9 cellular contexts compared by ENCODE assay signal in genomic region chr11:77776455-77776854, GRCh38. TPM values are rescaled to one million over a fixed set of nuclear protein-coding genes. Genes with fewer than 3 reads are reported as not detected.
DNase-seq lines count a peak whose midpoint lies in the region; ATAC-seq and TF ChIP-seq lines count a peak whose summit lies in the region.
"Had no signal": no experiment of that assay in that cellular context is flagged by ENCODE, and none has a peak within 500 bp of the region (broad histone marks: within the 10 kb centered on the region; RNA-seq: fewer than 3 reads in every experiment).

No MANE protein-coding gene starts in this region.

- H3K4me1 Mint-ChIP-seq in Caco-2 (ENCODE audit: low read depth, unreplicated experiment), result peaks cover 34% of the 10 kb centered on the region

- peaks cover 21% of the 10 kb centered on the region for H3K4me1 ChIP-seq in Caco-2

- no peaks in the 10 kb centered on the region for H3K9me3 ChIP-seq in Caco-2

- peaks cover 3% of the 10 kb centered on the region; the same call in 1 of the 2 replicates for H3K36me3 ChIP-seq in Caco-2 (ENCODE audit: control insufficient read depth, insufficient read depth, low read length)

- peak; percentile 49 to 73 for TF ChIP-seq CTCF in Caco-2 (IDR thresholded peaks at IDR 0.05; ENCODE audit: insufficient read depth in 1 of 2, low read depth in 1 of 2, low read length in 1 of 2, severe bottlenecking in 1 of 2, unreplicated experiment in 1 of 2)

- BruUV-seq in Caco-2 (replicated peaks; lab: Mats Ljungman, UMichigan), result no TSS peak

- H3K9me3 Mint-ChIP-seq in Caco-2 (ENCODE audit: unreplicated experiment), result no peaks in the 10 kb centered on the region

- POLR2A ChIA-PET in Caco-2 (lab: Charles Lee), result interaction anchor here (0.8 kb wide), 1 partner anchor 218 kb away, joined by 9 read pairs; the partner anchor contains the start of gene INTS4

- H3K4me3 Mint-ChIP-seq in Caco-2 (ENCODE audit: unreplicated experiment), result no peak overlapping the region

- H3K27me3 Mint-ChIP-seq in Caco-2 (ENCODE audit: insufficient read depth, unreplicated experiment), result no peaks in the 10 kb centered on the region

- H3K4me3 ChIP-seq in Caco-2 (ENCODE audit: low read depth, low read length), result no peak overlapping the region
- H3K4me3 ChIP-seq: coronary artery had no signal

- peaks cover 34% of the 10 kb centered on the region for H3K36me3 Mint-ChIP-seq in Caco-2 (ENCODE audit: insufficient read depth, unreplicated experiment)

- CTCF ChIA-PET in Caco-2 (lab: Charles Lee), result interaction anchor here (0.7 to 1.4 kb wide), 6 partner anchors 43 to 452 kb away, joined by 3 to 11 read pairs (median 4); partner anchors contain the start of gene INTS4

- peak in 1 of 2 experiments; percentile 46 for DNase-seq in Caco-2
- DNase-seq in HT1080 (ENCODE audit: low read depth), result peak; percentile 19
- peak; percentile 56 for DNase-seq in SK-MEL-5 (ENCODE audit: low read depth, low spot score)
- DNase-seq in left kidney (ENCODE audit: low read depth, low spot score), result peak; percentile 17
- DNase-seq in COLO829 (ENCODE audit: low spot score), result no peak
- no peak for DNase-seq in putamen (ENCODE audit: low spot score)
- DNase-seq in 8988T, result no peak

- no peak for ATAC-seq in HG03108 (IDR thresholded peaks at IDR 0.05; ENCODE audit: unreplicated experiment)

- H3K27me3 ChIP-seq in Caco-2 (replicated peaks; ENCODE audit: control insufficient read depth, insufficient read depth, low read length), result no peaks in the 10 kb centered on the region

- intact Hi-C loops in Caco-2 (cut with micrococcal nuclease; ENCODE audit: unreplicated experiment), result loop anchor here (1.0 to 10.0 kb wide), 4 partner anchors 43 to 269 kb away; no protein-coding TSS in a partner anchor

- no peak overlapping the region for H3K27ac Mint-ChIP-seq in Caco-2 (ENCODE audit: unreplicated experiment)

- in situ Hi-C loops in SK-MEL-5 (cut with HindIII; ENCODE audit: low pct_unique_long_range_greater_than_20kb, low sequenced_read_pairs), result no loop called here

RNA-seq across cellular contexts. Expression of gene RSF1, which starts 44.1 kb away (rescaled TPM):
- total RNA-seq in Caco-2 (2022), result 108 and 121 TPM in 2 replicates
- total RNA-seq in HT1080 (2014; rRNA removed; shearing (Covaris generic)), result 20.2 and 22.5 TPM in 2 replicates
- polyA plus RNA-seq in HT1080 (2015; cell fraction: cytosol; rRNA removed), result 18.0 and 19.2 TPM in 2 replicates
- polyA plus RNA-seq in HT1080 (2015; cell fraction: nucleus; rRNA removed), result 42.4 and 49.4 TPM in 2 replicates
- 12.1 and 12.3 TPM in 2 replicates for total RNA-seq in SK-MEL-5 (2014; rRNA removed; shearing (Covaris generic))
- polyA plus RNA-seq in SK-MEL-5 (2015; cell fraction: cytosol; rRNA removed), result 8.1 and 8.9 TPM in 2 replicates
- polyA plus RNA-seq in SK-MEL-5 (2015; cell fraction: nucleus; rRNA removed), result 5.8 and 17.7 TPM in 2 replicates

RNA-seq across cellular contexts. Expression of gene AAMDC, which starts 44.5 kb away (rescaled TPM):
- 87.7 and 89.7 TPM in 2 replicates for total RNA-seq in Caco-2 (2022)
- total RNA-seq in HT1080 (2014; rRNA removed; shearing (Covaris generic)), result 5.8 and 7.5 TPM in 2 replicates
- polyA plus RNA-seq in HT1080 (2015; cell fraction: cytosol; rRNA removed), result 13.5 and 15.7 TPM in 2 replicates
- polyA plus RNA-seq in HT1080 (2015; cell fraction: nucleus; rRNA removed), result 3.8 and 7.9 TPM in 2 replicates
- total RNA-seq in SK-MEL-5 (2014; rRNA removed; shearing (Covaris generic)), result 6.5 and 7.3 TPM in 2 replicates
- 4.1 and 7.2 TPM in 2 replicates for polyA plus RNA-seq in SK-MEL-5 (2015; cell fraction: cytosol; rRNA removed)
- polyA plus RNA-seq in SK-MEL-5 (2015; cell fraction: nucleus; rRNA removed), result 1.3 and 2.4 TPM in 2 replicates

Comparison
In these comparisons a context has a peak if more than half of its experiments do, and no peak if none do; other contexts are left out.
1. DNase-seq: peak in HT1080 (single experiment), SK-MEL-5 (single experiment) and left kidney (single experiment); none in COLO829 (single experiment), putamen (single experiment) and 8988T (single experiment).
2. RNA of gene AAMDC, which starts 44.5 kb away (total RNA-seq): 87.7 to 89.7 TPM in Caco-2; 6.5 to 7.3 TPM in SK-MEL-5 and 5.8 to 7.5 TPM in HT1080; every median in the first group is over 10 times any median in the second.